1 cellular context compared by ENCODE assay signal in the genomic region with DNA sequence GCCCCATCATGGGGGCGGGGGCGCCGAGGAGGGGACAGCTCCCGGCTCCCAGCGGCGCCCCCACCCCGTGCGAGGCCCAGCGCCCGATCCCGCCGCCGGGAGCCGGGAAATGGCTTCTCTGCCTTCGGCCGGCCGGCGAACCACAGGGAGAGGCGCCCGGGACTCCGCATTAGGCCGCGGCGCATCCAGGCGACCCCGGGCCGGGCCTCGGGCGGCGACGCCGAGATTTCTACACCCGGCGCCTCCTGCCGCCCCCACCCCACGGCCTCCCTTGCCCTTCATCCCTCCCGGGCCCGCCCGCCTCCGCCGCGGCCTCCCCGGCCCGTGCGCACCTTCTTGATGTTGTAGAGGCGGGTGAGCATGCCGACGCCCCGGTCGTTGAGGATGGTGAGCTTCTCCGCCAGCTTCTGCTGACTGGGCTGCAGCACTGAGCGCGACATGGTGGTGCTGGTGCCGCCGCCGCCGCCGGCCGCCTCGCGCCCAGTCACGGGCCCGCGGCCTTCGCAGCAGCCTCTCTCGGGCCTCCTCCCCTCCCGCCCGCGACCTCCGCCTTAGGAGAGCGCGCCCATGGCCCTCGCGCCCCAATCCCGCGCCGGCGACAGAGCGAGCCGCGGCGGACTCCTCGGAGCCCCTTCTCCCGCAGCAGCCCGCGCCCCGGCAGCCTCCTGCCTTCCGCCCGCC.
TF ChIP-seq lines count a peak whose summit lies in the region.

No MANE protein-coding gene starts in this region.

TF ChIP-seq in HepG2, 621 proteins besides CTCF, POLR2A, EP300 and RAD21 (continued from another document and continues in another):
- TF ChIP-seq, protein P1, sequence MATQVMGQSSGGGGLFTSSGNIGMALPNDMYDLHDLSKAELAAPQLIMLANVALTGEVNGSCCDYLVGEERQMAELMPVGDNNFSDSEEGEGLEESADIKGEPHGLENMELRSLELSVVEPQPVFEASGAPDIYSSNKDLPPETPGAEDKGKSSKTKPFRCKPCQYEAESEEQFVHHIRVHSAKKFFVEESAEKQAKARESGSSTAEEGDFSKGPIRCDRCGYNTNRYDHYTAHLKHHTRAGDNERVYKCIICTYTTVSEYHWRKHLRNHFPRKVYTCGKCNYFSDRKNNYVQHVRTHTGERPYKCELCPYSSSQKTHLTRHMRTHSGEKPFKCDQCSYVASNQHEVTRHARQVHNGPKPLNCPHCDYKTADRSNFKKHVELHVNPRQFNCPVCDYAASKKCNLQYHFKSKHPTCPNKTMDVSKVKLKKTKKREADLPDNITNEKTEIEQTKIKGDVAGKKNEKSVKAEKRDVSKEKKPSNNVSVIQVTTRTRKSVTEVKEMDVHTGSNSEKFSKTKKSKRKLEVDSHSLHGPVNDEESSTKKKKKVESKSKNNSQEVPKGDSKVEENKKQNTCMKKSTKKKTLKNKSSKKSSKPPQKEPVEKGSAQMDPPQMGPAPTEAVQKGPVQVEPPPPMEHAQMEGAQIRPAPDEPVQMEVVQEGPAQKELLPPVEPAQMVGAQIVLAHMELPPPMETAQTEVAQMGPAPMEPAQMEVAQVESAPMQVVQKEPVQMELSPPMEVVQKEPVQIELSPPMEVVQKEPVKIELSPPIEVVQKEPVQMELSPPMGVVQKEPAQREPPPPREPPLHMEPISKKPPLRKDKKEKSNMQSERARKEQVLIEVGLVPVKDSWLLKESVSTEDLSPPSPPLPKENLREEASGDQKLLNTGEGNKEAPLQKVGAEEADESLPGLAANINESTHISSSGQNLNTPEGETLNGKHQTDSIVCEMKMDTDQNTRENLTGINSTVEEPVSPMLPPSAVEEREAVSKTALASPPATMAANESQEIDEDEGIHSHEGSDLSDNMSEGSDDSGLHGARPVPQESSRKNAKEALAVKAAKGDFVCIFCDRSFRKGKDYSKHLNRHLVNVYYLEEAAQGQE (IDR thresholded peaks at IDR 0.05; ENCODE audit: borderline replicate concordance in 1 of 2, low read depth in 1 of 2, low read length in 2 of 2): no peak; a peak in 1 of 4 replicates
- TF ChIP-seq, protein P2, sequence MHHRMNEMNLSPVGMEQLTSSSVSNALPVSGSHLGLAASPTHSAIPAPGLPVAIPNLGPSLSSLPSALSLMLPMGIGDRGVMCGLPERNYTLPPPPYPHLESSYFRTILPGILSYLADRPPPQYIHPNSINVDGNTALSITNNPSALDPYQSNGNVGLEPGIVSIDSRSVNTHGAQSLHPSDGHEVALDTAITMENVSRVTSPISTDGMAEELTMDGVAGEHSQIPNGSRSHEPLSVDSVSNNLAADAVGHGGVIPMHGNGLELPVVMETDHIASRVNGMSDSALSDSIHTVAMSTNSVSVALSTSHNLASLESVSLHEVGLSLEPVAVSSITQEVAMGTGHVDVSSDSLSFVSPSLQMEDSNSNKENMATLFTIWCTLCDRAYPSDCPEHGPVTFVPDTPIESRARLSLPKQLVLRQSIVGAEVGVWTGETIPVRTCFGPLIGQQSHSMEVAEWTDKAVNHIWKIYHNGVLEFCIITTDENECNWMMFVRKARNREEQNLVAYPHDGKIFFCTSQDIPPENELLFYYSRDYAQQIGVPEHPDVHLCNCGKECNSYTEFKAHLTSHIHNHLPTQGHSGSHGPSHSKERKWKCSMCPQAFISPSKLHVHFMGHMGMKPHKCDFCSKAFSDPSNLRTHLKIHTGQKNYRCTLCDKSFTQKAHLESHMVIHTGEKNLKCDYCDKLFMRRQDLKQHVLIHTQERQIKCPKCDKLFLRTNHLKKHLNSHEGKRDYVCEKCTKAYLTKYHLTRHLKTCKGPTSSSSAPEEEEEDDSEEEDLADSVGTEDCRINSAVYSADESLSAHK (CRISPR knock-in tag; IDR thresholded peaks at IDR 0.05; ENCODE audit: borderline replicate concordance): no peak
- TF ChIP-seq, protein P3, sequence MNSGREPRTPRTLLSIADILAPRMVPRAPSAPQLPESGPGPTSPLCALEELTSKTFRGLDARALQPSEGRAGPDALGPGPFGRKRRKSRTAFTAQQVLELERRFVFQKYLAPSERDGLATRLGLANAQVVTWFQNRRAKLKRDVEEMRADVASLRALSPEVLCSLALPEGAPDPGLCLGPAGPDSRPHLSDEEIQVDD (CRISPR knock-in tag; IDR thresholded peaks at IDR 0.05; ENCODE audit: borderline replicate concordance): peak; percentile 49; the same call in 1 of the 2 replicates
- TF ChIP-seq NCOA2 (CRISPR knock-in tag; IDR thresholded peaks at IDR 0.05) (no peak), HNRNPLL (IDR thresholded peaks at IDR 0.05; ENCODE audit: low read depth, low read length, poor library complexity, severe bottlenecking) (peak; percentile 29), YY1 (IDR thresholded peaks at IDR 0.05; ENCODE audit: insufficient read depth, insufficient replicate concordance, low read depth, low read length) (peak; percentile 76), ZNF816 (CRISPR knock-in tag; IDR thresholded peaks at IDR 0.05; ENCODE audit: borderline replicate concordance) (no peak), MAF1 (CRISPR knock-in tag; IDR thresholded peaks at IDR 0.05; ENCODE audit: borderline replicate concordance) (0 out of 2 replicates have a peak, but pooled peaks have one; percentile 20), KAT7 (CRISPR knock-in tag; IDR thresholded peaks at IDR 0.05; ENCODE audit: borderline replicate concordance) (0 out of 2 replicates have a peak, but pooled peaks have one; percentile 27), KLF15 (CRISPR knock-in tag; IDR thresholded peaks at IDR 0.05; ENCODE audit: borderline replicate concordance) (peak; percentile 32; the same call in 1 of the 2 replicates), HNRNPH1 (optimal IDR thresholded peaks at IDR 0.05; ENCODE audit: low read depth, low read length) (no peak), ZBTB7A (CRISPR knock-in tag; IDR thresholded peaks at IDR 0.05) (peak; percentile 42; the same call in 1 of the 2 replicates), ZNF333 (CRISPR knock-in tag; IDR thresholded peaks at IDR 0.05; ENCODE audit: borderline replicate concordance) (peak; percentile 41; the same call in 1 of the 2 replicates), PTBP1 (IDR thresholded peaks at IDR 0.05; ENCODE audit: low read depth, low read length, poor library complexity, severe bottlenecking) (peak; percentile 35), ZNF441 (CRISPR knock-in tag; IDR thresholded peaks at IDR 0.05; ENCODE audit: borderline replicate concordance) (no peak), PHB2 (IDR thresholded peaks at IDR 0.05; ENCODE audit: partially characterized antibody) (no peak), ATM (IDR thresholded peaks at IDR 0.05; ENCODE audit: borderline replicate concordance) (no peak), CAMTA2 (CRISPR knock-in tag; IDR thresholded peaks at IDR 0.05; ENCODE audit: borderline replicate concordance) (0 out of 2 replicates have a peak, but pooled peaks have one; percentile 64), KLF11 (CRISPR knock-in tag; IDR thresholded peaks at IDR 0.05) (no peak), FOXO1 (CRISPR knock-in tag; IDR thresholded peaks at IDR 0.05) (peak; percentile 5; the same call in 1 of the 2 replicates), POLR2AphosphoS5 (IDR thresholded peaks at IDR 0.05; ENCODE audit: low read depth, low read length) (no peak), TBP (CRISPR knock-in tag; IDR thresholded peaks at IDR 0.05) (no peak), ZNF75D (CRISPR knock-in tag; IDR thresholded peaks at IDR 0.05; ENCODE audit: borderline replicate concordance) (0 out of 2 replicates have a peak, but pooled peaks have one; percentile 35), ZNF839 (CRISPR knock-in tag; IDR thresholded peaks at IDR 0.05; ENCODE audit: borderline replicate concordance) (no peak), TCF12 (IDR thresholded peaks at IDR 0.05) (no peak), TCF12 (CRISPR knock-in tag; IDR thresholded peaks at IDR 0.05) (peak; percentile 63; the same call in 1 of the 2 replicates), EED (CRISPR knock-in tag; IDR thresholded peaks at IDR 0.05) (peak; percentile 76; the same call in 1 of the 2 replicates), ZMYM4 (CRISPR knock-in tag; IDR thresholded peaks at IDR 0.05) (no peak), JUND (CRISPR knock-in tag; IDR thresholded peaks at IDR 0.05) (peak; percentile 73), CC2D1A (CRISPR knock-in tag; IDR thresholded peaks at IDR 0.05) (no peak), ESRRA (CRISPR knock-in tag; IDR thresholded peaks at IDR 0.05; ENCODE audit: low read depth) (peak; percentile 37; the same call in 1 of the 2 replicates), HOXD1 (CRISPR knock-in tag; IDR thresholded peaks at IDR 0.05) (peak; percentile 15; the same call in 1 of the 2 replicates), SALL1 (CRISPR knock-in tag; IDR thresholded peaks at IDR 0.05) (peak; percentile 23; the same call in 1 of the 2 replicates), RBM39 (IDR thresholded peaks at IDR 0.05; ENCODE audit: low read depth, low read length, poor library complexity, severe bottlenecking) (no peak)
- TF ChIP-seq, protein P4, sequence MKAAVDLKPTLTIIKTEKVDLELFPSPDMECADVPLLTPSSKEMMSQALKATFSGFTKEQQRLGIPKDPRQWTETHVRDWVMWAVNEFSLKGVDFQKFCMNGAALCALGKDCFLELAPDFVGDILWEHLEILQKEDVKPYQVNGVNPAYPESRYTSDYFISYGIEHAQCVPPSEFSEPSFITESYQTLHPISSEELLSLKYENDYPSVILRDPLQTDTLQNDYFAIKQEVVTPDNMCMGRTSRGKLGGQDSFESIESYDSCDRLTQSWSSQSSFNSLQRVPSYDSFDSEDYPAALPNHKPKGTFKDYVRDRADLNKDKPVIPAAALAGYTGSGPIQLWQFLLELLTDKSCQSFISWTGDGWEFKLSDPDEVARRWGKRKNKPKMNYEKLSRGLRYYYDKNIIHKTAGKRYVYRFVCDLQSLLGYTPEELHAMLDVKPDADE (CRISPR knock-in tag; IDR thresholded peaks at IDR 0.05): 0 out of 2 replicates have a peak, but pooled peaks have one; percentile 78
- TF ChIP-seq, protein P5, sequence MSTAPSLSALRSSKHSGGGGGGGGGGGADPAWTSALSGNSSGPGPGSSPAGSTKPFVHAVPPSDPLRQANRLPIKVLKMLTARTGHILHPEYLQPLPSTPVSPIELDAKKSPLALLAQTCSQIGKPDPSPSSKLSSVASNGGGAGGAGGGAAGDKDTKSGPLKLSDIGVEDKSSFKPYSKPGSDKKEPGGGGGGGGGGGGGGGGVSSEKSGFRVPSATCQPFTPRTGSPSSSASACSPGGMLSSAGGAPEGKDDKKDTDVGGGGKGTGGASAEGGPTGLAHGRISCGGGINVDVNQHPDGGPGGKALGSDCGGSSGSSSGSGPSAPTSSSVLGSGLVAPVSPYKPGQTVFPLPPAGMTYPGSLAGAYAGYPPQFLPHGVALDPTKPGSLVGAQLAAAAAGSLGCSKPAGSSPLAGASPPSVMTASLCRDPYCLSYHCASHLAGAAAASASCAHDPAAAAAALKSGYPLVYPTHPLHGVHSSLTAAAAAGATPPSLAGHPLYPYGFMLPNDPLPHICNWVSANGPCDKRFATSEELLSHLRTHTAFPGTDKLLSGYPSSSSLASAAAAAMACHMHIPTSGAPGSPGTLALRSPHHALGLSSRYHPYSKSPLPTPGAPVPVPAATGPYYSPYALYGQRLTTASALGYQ (CRISPR knock-in tag; IDR thresholded peaks at IDR 0.05): peak; percentile 36; the same call in 1 of the 2 replicates
- TF ChIP-seq, protein P6, sequence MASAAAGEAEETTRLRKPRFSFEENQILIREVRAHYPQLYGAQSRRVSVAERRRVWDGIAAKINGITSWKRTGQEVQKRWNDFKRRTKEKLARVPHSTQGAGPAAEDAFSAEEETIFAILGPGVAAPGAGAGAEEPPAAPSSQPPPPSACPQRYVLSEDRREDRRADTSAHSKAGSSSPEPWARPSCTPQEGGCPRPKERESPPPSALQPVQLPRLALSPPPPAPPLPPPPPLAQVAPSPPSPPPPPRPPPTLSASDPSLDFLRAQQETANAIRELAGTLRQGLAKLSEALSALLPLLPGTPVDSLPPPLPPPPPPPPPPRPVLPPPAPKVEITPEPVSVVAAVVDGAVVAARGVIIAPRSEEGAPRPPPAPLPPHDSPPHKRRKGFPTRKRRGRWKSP (CRISPR knock-in tag; IDR thresholded peaks at IDR 0.05): no peak
- TF ChIP-seq, protein P7, sequence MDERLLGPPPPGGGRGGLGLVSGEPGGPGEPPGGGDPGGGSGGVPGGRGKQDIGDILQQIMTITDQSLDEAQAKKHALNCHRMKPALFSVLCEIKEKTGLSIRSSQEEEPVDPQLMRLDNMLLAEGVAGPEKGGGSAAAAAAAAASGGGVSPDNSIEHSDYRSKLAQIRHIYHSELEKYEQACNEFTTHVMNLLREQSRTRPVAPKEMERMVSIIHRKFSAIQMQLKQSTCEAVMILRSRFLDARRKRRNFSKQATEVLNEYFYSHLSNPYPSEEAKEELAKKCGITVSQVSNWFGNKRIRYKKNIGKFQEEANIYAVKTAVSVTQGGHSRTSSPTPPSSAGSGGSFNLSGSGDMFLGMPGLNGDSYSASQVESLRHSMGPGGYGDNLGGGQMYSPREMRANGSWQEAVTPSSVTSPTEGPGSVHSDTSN (CRISPR knock-in tag; IDR thresholded peaks at IDR 0.05): no peak
- TF ChIP-seq, protein P8, sequence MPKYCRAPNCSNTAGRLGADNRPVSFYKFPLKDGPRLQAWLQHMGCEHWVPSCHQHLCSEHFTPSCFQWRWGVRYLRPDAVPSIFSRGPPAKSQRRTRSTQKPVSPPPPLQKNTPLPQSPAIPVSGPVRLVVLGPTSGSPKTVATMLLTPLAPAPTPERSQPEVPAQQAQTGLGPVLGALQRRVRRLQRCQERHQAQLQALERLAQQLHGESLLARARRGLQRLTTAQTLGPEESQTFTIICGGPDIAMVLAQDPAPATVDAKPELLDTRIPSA (CRISPR knock-in tag; IDR thresholded peaks at IDR 0.05; ENCODE audit: borderline replicate concordance): 0 out of 2 replicates have a peak, but pooled peaks have one; percentile 38
- TF ChIP-seq, protein P9, sequence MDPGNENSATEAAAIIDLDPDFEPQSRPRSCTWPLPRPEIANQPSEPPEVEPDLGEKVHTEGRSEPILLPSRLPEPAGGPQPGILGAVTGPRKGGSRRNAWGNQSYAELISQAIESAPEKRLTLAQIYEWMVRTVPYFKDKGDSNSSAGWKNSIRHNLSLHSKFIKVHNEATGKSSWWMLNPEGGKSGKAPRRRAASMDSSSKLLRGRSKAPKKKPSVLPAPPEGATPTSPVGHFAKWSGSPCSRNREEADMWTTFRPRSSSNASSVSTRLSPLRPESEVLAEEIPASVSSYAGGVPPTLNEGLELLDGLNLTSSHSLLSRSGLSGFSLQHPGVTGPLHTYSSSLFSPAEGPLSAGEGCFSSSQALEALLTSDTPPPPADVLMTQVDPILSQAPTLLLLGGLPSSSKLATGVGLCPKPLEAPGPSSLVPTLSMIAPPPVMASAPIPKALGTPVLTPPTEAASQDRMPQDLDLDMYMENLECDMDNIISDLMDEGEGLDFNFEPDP (CRISPR knock-in tag; conservative IDR thresholded peaks at IDR 0.05): 0 out of 2 replicates have a peak, but pooled peaks have one; percentile 77
